ENCODE assay signal across 10 cellular contexts in the genomic region with DNA sequence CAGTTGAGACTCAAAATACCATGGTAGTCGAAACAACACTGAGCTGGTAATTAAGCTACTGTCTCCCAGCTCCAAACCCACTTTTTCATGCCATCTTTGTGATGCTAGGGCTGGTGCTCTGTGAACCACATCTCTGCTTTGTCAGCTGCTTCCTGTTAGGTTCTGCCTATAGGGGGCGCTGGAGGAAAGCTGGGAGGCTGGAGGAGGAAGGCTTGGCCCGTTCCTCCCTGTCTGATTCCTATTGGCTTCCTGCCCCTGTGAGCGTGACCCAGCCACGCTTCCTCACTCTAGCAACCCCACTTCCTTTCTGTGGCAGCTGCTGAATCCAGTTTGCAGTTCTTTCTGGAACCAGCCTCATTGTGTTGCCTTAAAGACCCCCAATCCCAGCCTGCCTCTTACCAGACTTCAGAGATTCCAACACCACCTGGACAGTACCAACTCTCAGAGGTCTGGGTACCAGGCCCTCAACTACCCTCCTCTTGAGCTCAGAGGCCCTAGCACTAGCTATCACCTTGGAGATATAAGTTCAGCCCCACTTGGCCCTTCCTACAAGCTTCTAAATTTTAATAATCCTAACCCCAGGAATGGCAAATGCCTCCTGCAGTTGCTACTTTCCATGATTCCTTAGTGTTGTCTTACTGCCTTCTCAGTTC.
DNase-seq lines count a peak whose midpoint lies in the region; ATAC-seq, FAIRE-seq and TF ChIP-seq lines count a peak whose summit lies in the region.
"Had no signal": no experiment of that assay in that cellular context is flagged by ENCODE, and none has a peak within 500 bp of the region (broad histone marks: within the 10 kb centered on the region; RNA-seq: fewer than 3 reads in every experiment).

No MANE protein-coding gene starts in this region.

- no peaks in the 10 kb centered on the region for H3K36me3 Mint-ChIP-seq in activated naive CD4-positive, alpha-beta T cell treated with anti-CD3 and anti-CD28 coated beads, Interleukin-2, amount 50 U/mL, for 72 hours
- H3K36me3 Mint-ChIP-seq: activated naive CD4-positive, alpha-beta T cell treated with anti-CD3 and anti-CD28 coated beads, Interleukin-2, amount 50 U/mL, for 24 hours had no signal

- H3K4me3 ChIP-seq in choroid plexus epithelial cell (ENCODE audit: low read depth, low read length): no peak overlapping the region
- H3K4me3 ChIP-seq: skin epidermis had no signal

- FAIRE-seq in RCC 7860 (lab: Jason Lieb, UNC): no peak

- peak; percentile 28 to 54 for ATAC-seq in activated naive CD4-positive, alpha-beta T cell treated with anti-CD3 and anti-CD28 coated beads, Interleukin-2, amount 50 U/mL, for 72 hours
- ATAC-seq in HG03097 (IDR thresholded peaks at IDR 0.05; ENCODE audit: low FRiP score, unreplicated experiment): no peak

- H3K9me3 Mint-ChIP-seq in activated naive CD4-positive, alpha-beta T cell treated with anti-CD3 and anti-CD28 coated beads, Interleukin-2, amount 50 U/mL, for 72 hours: no peaks in the 10 kb centered on the region
- H3K9me3 Mint-ChIP-seq: activated naive CD4-positive, alpha-beta T cell treated with anti-CD3 and anti-CD28 coated beads, Interleukin-2, amount 50 U/mL, for 24 hours had no signal

- peak in 1 of 2 donors; percentile 62 for DNase-seq in activated naive CD4-positive, alpha-beta T cell treated with anti-CD3 and anti-CD28 coated beads, Interleukin-2, amount 50 U/mL, for 72 hours (ENCODE audit: low spot score in 2 of 2)
- DNase-seq in activated naive CD4-positive, alpha-beta T cell treated with Interleukin-2 at 50 U/mL for 16 hours: no peak
- DNase-seq in NCI-H748 (lab: John Stamatoyannopoulos, UW; ENCODE audit: unreplicated experiment) (peak; percentile 69), choroid plexus epithelial cell (ENCODE audit: low read depth) (no peak), putamen (ENCODE audit: low spot score) (peak; percentile 76), RCC 7860 (ENCODE audit: low spot score) (no peak)
- no peak for DNase-seq in central memory CD4-positive, alpha-beta T cell

- H3K27ac Mint-ChIP-seq in activated naive CD4-positive, alpha-beta T cell treated with anti-CD3 and anti-CD28 coated beads, Interleukin-2, amount 50 U/mL, for 72 hours: no peak overlapping the region
- H3K27ac Mint-ChIP-seq: activated naive CD4-positive, alpha-beta T cell treated with anti-CD3 and anti-CD28 coated beads, Interleukin-2, amount 50 U/mL, for 24 hours had no signal

- peak; percentile 25 for TF ChIP-seq CTCF in choroid plexus epithelial cell (conservative IDR thresholded peaks at IDR 0.05; ENCODE audit: low read depth, low read length)

Comparison
In these comparisons a context has a peak if more than half of its experiments do, and no peak if none do; other contexts are left out.
1. DNase-seq: peak in NCI-H748 (single experiment) and putamen (single experiment); none in activated naive CD4-positive, alpha-beta T cell treated with Interleukin-2 at 50 U/mL for 16 hours (single experiment), choroid plexus epithelial cell (single experiment), RCC 7860 (single experiment) and central memory CD4-positive, alpha-beta T cell (single experiment).